ENCODE assay signal across 18 cellular contexts in the genomic region with DNA sequence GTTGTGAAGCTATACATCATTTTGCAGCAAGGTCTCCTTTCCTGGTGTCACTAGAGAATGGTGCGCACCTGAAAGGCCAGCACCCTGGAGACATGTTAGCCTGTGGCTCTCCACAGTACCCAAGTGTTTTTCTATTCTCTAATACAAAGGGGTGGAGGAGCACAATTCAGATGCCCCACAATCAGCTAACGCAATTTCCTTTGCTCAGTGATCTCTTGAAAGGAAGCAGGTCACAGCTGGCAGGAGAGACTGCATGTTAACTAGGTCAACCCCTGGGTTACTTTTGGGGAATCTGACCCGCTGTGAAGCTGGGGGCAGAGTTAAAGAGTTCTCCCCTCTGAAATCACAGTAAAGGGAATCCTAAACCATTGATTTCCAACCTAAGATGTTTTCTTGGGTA.
DNase-seq lines count a peak whose midpoint lies in the region; ATAC-seq and TF ChIP-seq lines count a peak whose summit lies in the region.
"Had no signal": no experiment of that assay in that cellular context is flagged by ENCODE, and none has a peak within 500 bp of the region (broad histone marks: within the 10 kb centered on the region; RNA-seq: fewer than 3 reads in every experiment).

No MANE protein-coding gene starts in this region.

- 79 to 89% (median 85%) methylated on average over 3 of the region's 3 CpGs for WGBS in stomach, 5 donors

- ATAC-seq in WTC11 (peak; percentile 88), HG03565 (IDR thresholded peaks at IDR 0.05; ENCODE audit: unreplicated experiment) (no peak), GM21723 (IDR thresholded peaks at IDR 0.05; ENCODE audit: unreplicated experiment) (no peak)

- peaks cover 10% of the 10 kb centered on the region; the same call in 1 of the 2 replicates for H3K36me3 ChIP-seq in iPS-20b (ENCODE audit: insufficient read depth, low read depth, low read length)
- peaks cover 0 to 28% (median 21%) of the 10 kb centered on the region in 4 donors for H3K36me3 ChIP-seq in stomach
- H3K36me3 ChIP-seq: MG63 had no signal

- H3K36me3 Mint-ChIP-seq in WTC11, result no peaks in the 10 kb centered on the region

- no peak for TF ChIP-seq EP300 in stomach (IDR thresholded peaks at IDR 0.05)

- H3K9me3 Mint-ChIP-seq in WTC11, result peaks cover 3% of the 10 kb centered on the region; the same call in 1 of the 2 replicates

- H3K4me3 ChIP-seq in iPS-20b (ENCODE audit: low read length) (no peak overlapping the region; the same call in 1 of the 2 replicates), stomach (no peak overlapping the region)
- H3K4me3 ChIP-seq: MG63 had no signal

- H3K4me1 Mint-ChIP-seq in WTC11, result peaks cover 13% of the 10 kb centered on the region

- CTCF ChIA-PET in WTC11 (lab: Charles Lee), result interaction anchor here (1.2 to 2.8 kb wide), 4 partner anchors 20 to 643 kb away, joined by 3 to 12 read pairs (median 4); partner anchors contain the start of gene B3GAT2

- no peaks in the 10 kb centered on the region for H3K9me3 ChIP-seq in iPS-20b (ENCODE audit: insufficient read depth, low read depth, low read length)
- H3K9me3 ChIP-seq in stomach, result no peaks in the 10 kb centered on the region
- H3K9me3 ChIP-seq: MG63 had no signal

- POLR2A ChIA-PET in WTC11 (lab: Charles Lee), result no interaction called here

- H3K27ac ChIP-seq in iPS-20b (ENCODE audit: low read length) (peak overlapping the region; percentile 55), stomach (no peak overlapping the region)

- no peaks in the 10 kb centered on the region for H3K27me3 ChIP-seq in iPS-20b (ENCODE audit: insufficient read depth, low read length)
- H3K27me3 ChIP-seq in stomach, result no peaks in the 10 kb centered on the region
- H3K27me3 ChIP-seq: MG63 had no signal

- TF ChIP-seq CTCF in WTC11 (IDR thresholded peaks at IDR 0.05), result no peak
- no peak for TF ChIP-seq CTCF in stomach (IDR thresholded peaks at IDR 0.05)

- DNase-seq in NCI-H345 (lab: John Stamatoyannopoulos, UW) (peak; percentile 28), NCI-H345 treated with DMSO at 0.1 percent for 48 hours (lab: John Stamatoyannopoulos, UW; ENCODE audit: unreplicated experiment) (no peak), WTC11 (ENCODE audit: low spot score) (no peak), AG08395 (ENCODE audit: low spot score) (no peak), stomach (no peak)
- DNase-seq: 8988T, C1 segment of cervical spinal cord, DND-41, IMR-90, Karpas-422, MG63, NCI-H1105, NCI-H1694, NCI-H2107, NCI-H446 had no signal

- peak overlapping the region; percentile 45; the same call in 1 of the 2 replicates for H3K9ac ChIP-seq in iPS-20b (ENCODE audit: low read depth, low read length)

- intact Hi-C loops in stomach (cut with DNase I; ENCODE audit: low total_unique reads), result no loop called here

- no peak for TF ChIP-seq POLR2A in stomach (IDR thresholded peaks at IDR 0.05)

- no peaks in the 10 kb centered on the region for H3K27me3 Mint-ChIP-seq in WTC11 (ENCODE audit: low read depth)

- H3K4me1 ChIP-seq in iPS-20b (ENCODE audit: insufficient read depth, low read length), result peaks cover 10% of the 10 kb centered on the region; the same call in 1 of the 2 replicates
- no peaks in the 10 kb centered on the region for H3K4me1 ChIP-seq in stomach

- H3K27ac Mint-ChIP-seq in WTC11, result peak overlapping the region; percentile 96

- H3K4me3 Mint-ChIP-seq in WTC11, result no peak overlapping the region

TF ChIP-seq in WTC11, 78 proteins besides CTCF, POLR2A, EP300 and RAD21:
- TF ChIP-seq RELA (CRISPR knock-in tag; IDR thresholded peaks at IDR 0.05; ENCODE audit: borderline replicate concordance) (no peak), ELF4 (CRISPR knock-in tag; IDR thresholded peaks at IDR 0.05; ENCODE audit: low read depth) (no peak), IRF1 (CRISPR knock-in tag; IDR thresholded peaks at IDR 0.05) (no peak), ZNF138 (CRISPR knock-in tag; conservative IDR thresholded peaks at IDR 0.05) (no peak), ZNF671 (CRISPR knock-in tag; IDR thresholded peaks at IDR 0.05) (no peak)
